1 cellular context compared by ENCODE assay signal in the genomic region with DNA sequence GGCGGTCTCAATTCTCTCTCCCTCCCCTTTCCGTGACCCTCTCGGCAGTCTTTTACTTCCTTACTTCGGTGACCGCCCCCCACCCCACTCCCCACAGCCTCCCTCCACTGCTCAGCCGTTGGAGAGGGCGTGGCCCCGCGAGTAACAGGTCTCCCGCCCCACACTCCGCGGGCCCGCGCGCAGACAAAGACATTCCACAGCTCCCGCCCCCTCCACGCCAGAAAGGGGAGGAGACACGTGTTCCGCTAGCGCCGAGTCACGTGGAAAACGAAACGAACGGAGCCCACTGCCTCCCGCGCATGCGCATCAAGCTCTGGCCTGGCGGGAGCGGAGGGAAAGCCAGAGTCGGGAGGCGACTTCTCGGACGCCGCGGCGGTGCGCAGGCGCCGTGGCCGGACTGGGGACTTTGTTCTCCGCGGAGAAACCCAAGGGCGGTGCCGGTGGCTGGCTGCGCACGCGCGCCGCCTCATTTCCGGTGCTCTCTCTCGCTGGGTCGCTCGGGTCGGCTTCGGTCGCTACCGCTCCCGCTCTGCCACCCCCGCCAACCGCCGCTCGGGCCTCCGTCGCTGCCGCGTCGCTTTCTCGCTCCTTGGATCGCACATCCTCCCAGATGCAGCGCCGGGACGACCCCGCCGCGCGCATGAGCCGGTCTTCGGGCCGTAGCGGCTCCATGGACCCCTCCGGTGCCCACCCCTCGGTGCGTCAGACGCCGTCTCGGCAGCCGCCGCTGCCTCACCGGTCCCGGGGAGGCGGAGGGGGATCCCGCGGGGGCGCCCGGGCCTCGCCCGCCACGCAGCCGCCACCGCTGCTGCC.
TF ChIP-seq lines count a peak whose summit lies in the region.

A gene with protein sequence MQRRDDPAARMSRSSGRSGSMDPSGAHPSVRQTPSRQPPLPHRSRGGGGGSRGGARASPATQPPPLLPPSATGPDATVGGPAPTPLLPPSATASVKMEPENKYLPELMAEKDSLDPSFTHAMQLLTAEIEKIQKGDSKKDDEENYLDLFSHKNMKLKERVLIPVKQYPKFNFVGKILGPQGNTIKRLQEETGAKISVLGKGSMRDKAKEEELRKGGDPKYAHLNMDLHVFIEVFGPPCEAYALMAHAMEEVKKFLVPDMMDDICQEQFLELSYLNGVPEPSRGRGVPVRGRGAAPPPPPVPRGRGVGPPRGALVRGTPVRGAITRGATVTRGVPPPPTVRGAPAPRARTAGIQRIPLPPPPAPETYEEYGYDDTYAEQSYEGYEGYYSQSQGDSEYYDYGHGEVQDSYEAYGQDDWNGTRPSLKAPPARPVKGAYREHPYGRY (plus strand): TSS at position 483 of the 813 bp plus-strand sequence. CDS start 128 bp downstream, at position 611.

TF ChIP-seq in GM12878, 131 proteins besides CTCF, POLR2A, EP300 and RAD21 (continued from another document):
- TF ChIP-seq, protein P1, sequence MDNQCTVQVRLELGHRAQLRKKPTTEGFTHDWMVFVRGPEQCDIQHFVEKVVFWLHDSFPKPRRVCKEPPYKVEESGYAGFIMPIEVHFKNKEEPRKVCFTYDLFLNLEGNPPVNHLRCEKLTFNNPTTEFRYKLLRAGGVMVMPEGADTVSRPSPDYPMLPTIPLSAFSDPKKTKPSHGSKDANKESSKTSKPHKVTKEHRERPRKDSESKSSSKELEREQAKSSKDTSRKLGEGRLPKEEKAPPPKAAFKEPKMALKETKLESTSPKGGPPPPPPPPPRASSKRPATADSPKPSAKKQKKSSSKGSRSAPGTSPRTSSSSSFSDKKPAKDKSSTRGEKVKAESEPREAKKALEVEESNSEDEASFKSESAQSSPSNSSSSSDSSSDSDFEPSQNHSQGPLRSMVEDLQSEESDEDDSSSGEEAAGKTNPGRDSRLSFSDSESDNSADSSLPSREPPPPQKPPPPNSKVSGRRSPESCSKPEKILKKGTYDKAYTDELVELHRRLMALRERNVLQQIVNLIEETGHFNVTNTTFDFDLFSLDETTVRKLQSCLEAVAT (IDR thresholded peaks at IDR 0.05), result no peak
- no peak for TF ChIP-seq ATF7 (IDR thresholded peaks at IDR 0.05; ENCODE audit: low read depth)
- TF ChIP-seq KAT2A (conservative IDR thresholded peaks at IDR 0.05; ENCODE audit: control insufficient read depth, low read depth, low read length), result no peak
- TF ChIP-seq CREM (IDR thresholded peaks at IDR 0.05; ENCODE audit: low read depth), result peak; percentile 52
- 0 out of 2 replicates have a peak, but pooled peaks have one; percentile 10 for TF ChIP-seq PAX5 (IDR thresholded peaks at IDR 0.05; ENCODE audit: borderline replicate concordance, low read depth, low read length)
- no peak for TF ChIP-seq ZNF24 (IDR thresholded peaks at IDR 0.05)
- peak; percentile 11 for TF ChIP-seq SP1 (IDR thresholded peaks at IDR 0.05; ENCODE audit: low read depth, low read length)
- TF ChIP-seq MEF2B (IDR thresholded peaks at IDR 0.05; ENCODE audit: partially characterized antibody, poor library complexity, severe bottlenecking), result peak; percentile 91
- 0 out of 2 replicates have a peak, but pooled peaks have one; percentile 71 for TF ChIP-seq ESRRA (IDR thresholded peaks at IDR 0.05; ENCODE audit: low read length)
- peak; percentile 95 for TF ChIP-seq TAF1 (IDR thresholded peaks at IDR 0.05; ENCODE audit: borderline replicate concordance, low read depth, low read length)
- peak; percentile 87 for TF ChIP-seq POLR2AphosphoS2 (IDR thresholded peaks at IDR 0.05; ENCODE audit: low read depth, low read length)
- TF ChIP-seq IKZF1 (conservative IDR thresholded peaks at IDR 0.05), result peak; percentile 100
- TF ChIP-seq POU2F2 (IDR thresholded peaks at IDR 0.05; ENCODE audit: borderline replicate concordance, low read depth, low read length), result peak; percentile 56; the same call in 2 of the 3 replicates
- TF ChIP-seq RELA (IDR thresholded peaks at IDR 0.05; ENCODE audit: borderline replicate concordance, partially characterized antibody), result peak; percentile 57
- peak; percentile 66; the same call in 1 of the 2 replicates for TF ChIP-seq NBN (IDR thresholded peaks at IDR 0.05)
- TF ChIP-seq CHD2 (IDR thresholded peaks at IDR 0.05; ENCODE audit: borderline replicate concordance, low read depth, low read length), result peak; percentile 79
- TF ChIP-seq, protein P2, sequence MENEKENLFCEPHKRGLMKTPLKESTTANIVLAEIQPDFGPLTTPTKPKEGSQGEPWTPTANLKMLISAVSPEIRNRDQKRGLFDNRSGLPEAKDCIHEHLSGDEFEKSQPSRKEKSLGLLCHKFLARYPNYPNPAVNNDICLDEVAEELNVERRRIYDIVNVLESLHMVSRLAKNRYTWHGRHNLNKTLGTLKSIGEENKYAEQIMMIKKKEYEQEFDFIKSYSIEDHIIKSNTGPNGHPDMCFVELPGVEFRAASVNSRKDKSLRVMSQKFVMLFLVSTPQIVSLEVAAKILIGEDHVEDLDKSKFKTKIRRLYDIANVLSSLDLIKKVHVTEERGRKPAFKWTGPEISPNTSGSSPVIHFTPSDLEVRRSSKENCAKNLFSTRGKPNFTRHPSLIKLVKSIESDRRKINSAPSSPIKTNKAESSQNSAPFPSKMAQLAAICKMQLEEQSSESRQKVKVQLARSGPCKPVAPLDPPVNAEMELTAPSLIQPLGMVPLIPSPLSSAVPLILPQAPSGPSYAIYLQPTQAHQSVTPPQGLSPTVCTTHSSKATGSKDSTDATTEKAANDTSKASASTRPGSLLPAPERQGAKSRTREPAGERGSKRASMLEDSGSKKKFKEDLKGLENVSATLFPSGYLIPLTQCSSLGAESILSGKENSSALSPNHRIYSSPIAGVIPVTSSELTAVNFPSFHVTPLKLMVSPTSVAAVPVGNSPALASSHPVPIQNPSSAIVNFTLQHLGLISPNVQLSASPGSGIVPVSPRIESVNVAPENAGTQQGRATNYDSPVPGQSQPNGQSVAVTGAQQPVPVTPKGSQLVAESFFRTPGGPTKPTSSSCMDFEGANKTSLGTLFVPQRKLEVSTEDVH (IDR thresholded peaks at IDR 0.05; ENCODE audit: low read depth, partially characterized antibody), result no peak
- 0 out of 2 replicates have a peak, but pooled peaks have one; percentile 56 for TF ChIP-seq SIN3A (IDR thresholded peaks at IDR 0.05; ENCODE audit: low read depth, low read length)
- TF ChIP-seq SREBF1 (IDR thresholded peaks at IDR 0.05; ENCODE audit: low read length), result peak; percentile 51; the same call in 1 of the 2 replicates
- TF ChIP-seq, protein P3, sequence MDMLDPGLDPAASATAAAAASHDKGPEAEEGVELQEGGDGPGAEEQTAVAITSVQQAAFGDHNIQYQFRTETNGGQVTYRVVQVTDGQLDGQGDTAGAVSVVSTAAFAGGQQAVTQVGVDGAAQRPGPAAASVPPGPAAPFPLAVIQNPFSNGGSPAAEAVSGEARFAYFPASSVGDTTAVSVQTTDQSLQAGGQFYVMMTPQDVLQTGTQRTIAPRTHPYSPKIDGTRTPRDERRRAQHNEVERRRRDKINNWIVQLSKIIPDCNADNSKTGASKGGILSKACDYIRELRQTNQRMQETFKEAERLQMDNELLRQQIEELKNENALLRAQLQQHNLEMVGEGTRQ (IDR thresholded peaks at IDR 0.05; ENCODE audit: borderline replicate concordance, low read depth, low read length), result peak; percentile 93
- 0 out of 2 replicates have a peak, but pooled peaks have one; percentile 44 for TF ChIP-seq CBFB (IDR thresholded peaks at IDR 0.05; ENCODE audit: low read depth)
- TF ChIP-seq, protein P4, sequence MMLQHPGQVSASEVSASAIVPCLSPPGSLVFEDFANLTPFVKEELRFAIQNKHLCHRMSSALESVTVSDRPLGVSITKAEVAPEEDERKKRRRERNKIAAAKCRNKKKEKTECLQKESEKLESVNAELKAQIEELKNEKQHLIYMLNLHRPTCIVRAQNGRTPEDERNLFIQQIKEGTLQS (IDR thresholded peaks at IDR 0.05; ENCODE audit: borderline replicate concordance, extremely low read depth, low read depth, low read length), result peak; percentile 73; the same call in 1 of the 2 replicates
- no peak for TF ChIP-seq CBX5 (IDR thresholded peaks at IDR 0.05; ENCODE audit: low read depth)
TF ChIP-seq in GM12878: peak in this region for 51.
